In the genomic region with DNA sequence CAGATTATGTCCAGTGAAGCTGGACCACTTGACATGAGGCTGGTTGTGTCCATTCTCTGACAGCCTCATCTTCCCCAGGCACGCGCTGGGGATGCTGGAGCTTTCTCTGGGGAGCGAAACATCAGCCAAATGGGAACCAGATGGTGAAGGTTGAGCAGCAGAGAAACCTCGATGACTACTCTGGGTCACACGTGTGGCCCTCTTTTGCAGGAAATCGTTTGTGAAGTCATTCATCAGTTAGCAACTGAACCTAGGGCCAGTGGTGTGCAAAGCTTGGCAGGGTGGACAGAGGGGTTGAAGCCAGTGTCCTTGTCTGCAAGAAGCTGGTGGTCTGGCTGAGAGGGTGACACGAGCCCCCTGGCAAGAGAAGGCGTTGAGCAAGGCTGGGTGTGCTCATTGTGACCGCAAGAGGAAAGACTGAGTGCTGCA, we compare ENCODE assay signal across 10 cellular contexts.
DNase-seq lines count a peak whose midpoint lies in the region; ATAC-seq and TF ChIP-seq lines count a peak whose summit lies in the region.
"Had no signal": no experiment of that assay in that cellular context is flagged by ENCODE, and none has a peak within 500 bp of the region (broad histone marks: within the 10 kb centered on the region; RNA-seq: fewer than 3 reads in every experiment).

No MANE protein-coding gene starts in this region.

- TF ChIP-seq POLR2A in suprapubic skin (IDR thresholded peaks at IDR 0.05), result peak in 1 of 2 donors; percentile 21

- CTCF ChIA-PET in RWPE1 (lab: Yijun Ruan, JAX), result no interaction called here

- H3K36me3 ChIP-seq in left lung, result no peaks in the 10 kb centered on the region
- peaks cover 4% of the 10 kb centered on the region for H3K36me3 ChIP-seq in suprapubic skin
- no peaks in the 10 kb centered on the region for H3K36me3 ChIP-seq in BE2C

- ATAC-seq in left lung (no peak), GM21528 (IDR thresholded peaks at IDR 0.05; ENCODE audit: low FRiP score, unreplicated experiment) (no peak)

- TF ChIP-seq EP300 in suprapubic skin (IDR thresholded peaks at IDR 0.05), result no peak

- 45% methylated on average over 8 of the region's 9 CpGs for whole genome bisulfite sequencing in suprapubic skin

- POLR2A ChIA-PET in RWPE1 (lab: Yijun Ruan, JAX; ENCODE audit: low non-redundant PET), result no interaction called here

- H3K27me3 ChIP-seq in left lung, result no peaks in the 10 kb centered on the region
- no peaks in the 10 kb centered on the region for H3K27me3 ChIP-seq in suprapubic skin
- peaks cover 16% of the 10 kb centered on the region for H3K27me3 ChIP-seq in BE2C

- TF ChIP-seq CTCF in RWPE1 (conservative IDR thresholded peaks at IDR 0.05; ENCODE audit: low read depth), result no peak
- TF ChIP-seq CTCF in left lung (IDR thresholded peaks at IDR 0.05), result no peak
- TF ChIP-seq CTCF in suprapubic skin (IDR thresholded peaks at IDR 0.05), result no peak
- TF ChIP-seq CTCF in BE2C (IDR thresholded peaks at IDR 0.05; ENCODE audit: low read depth, low read length), result no peak

- no peak overlapping the region for H3K4me3 ChIP-seq in left lung
- H3K4me3 ChIP-seq in suprapubic skin, result no peak overlapping the region
- H3K4me3 ChIP-seq in BE2C (ENCODE audit: low read depth, low read length), result no peak overlapping the region

- peak overlapping the region; percentile 81 for H3K27ac ChIP-seq in RWPE1
- H3K27ac ChIP-seq in left lung, result peak overlapping the region; percentile 16 to 71
- peak overlapping the region; percentile 100 for H3K27ac ChIP-seq in suprapubic skin

- no peaks in the 10 kb centered on the region for H3K9me3 ChIP-seq in left lung
- no peaks in the 10 kb centered on the region for H3K9me3 ChIP-seq in suprapubic skin
- H3K9me3 ChIP-seq in BE2C, result no peaks in the 10 kb centered on the region

- intact Hi-C loops in left lung (cut with DNase I), result loop anchor here in 1 of 2 donors (10.0 kb wide), 1 partner anchor 105 kb away; no protein-coding TSS in a partner anchor

- DNase-seq in GF-D8 (lab: John Stamatoyannopoulos, UW) (peak; percentile 59), RWPE1 (ENCODE audit: low spot score) (no peak), left lung (no peak), suprapubic skin (ENCODE audit: low spot score in 2 of 2) (peak in 1 of 2 donors; percentile 88), BE2C (no peak), NCI-H226 (no peak)
- DNase-seq: activated gamma-delta T cell; H7; stimulated activated CD4-positive, alpha-beta T cell treated with anti-CD3 and anti-CD28 coated beads, Interleukin-4, amount 100 ng/mL, for 24 hours had no signal

- H3K4me1 ChIP-seq in left lung (peaks cover 78 to 99% of the 10 kb centered on the region in 2 donors), suprapubic skin (peaks cover 100% of the 10 kb centered on the region), BE2C (peaks cover 11% of the 10 kb centered on the region)

Comparison
In these comparisons a context has a peak if more than half of its experiments do, and no peak if none do; other contexts are left out.
1. H3K27ac ChIP-seq: peak in every context shown above with its lines; median percentile 100 in suprapubic skin; 81 in RWPE1; 44 in left lung.